15 cellular contexts compared by ENCODE assay signal in genomic region chr1:8274396-8274795, GRCh38. TPM values are rescaled to one million over a fixed set of nuclear protein-coding genes. Genes with fewer than 3 reads are reported as not detected.
DNase-seq lines count a peak whose midpoint lies in the region; TF ChIP-seq lines count a peak whose summit lies in the region.
"Had no signal": no experiment of that assay in that cellular context is flagged by ENCODE, and none has a peak within 500 bp of the region (broad histone marks: within the 10 kb centered on the region; RNA-seq: fewer than 3 reads in every experiment).

No MANE protein-coding gene starts in this region.

- intact Hi-C loops in prostate gland (cut with DNase I) = no loop called here
- intact Hi-C loops in spleen (cut with DNase I; ENCODE audit: low total_unique reads) = no loop called here
- intact Hi-C loops in vagina (cut with DNase I) = no loop called here

- H3K36me3 ChIP-seq in prostate gland (no peaks in the 10 kb centered on the region), spleen (no peaks in the 10 kb centered on the region), vagina (no peaks in the 10 kb centered on the region)

- peaks cover 3% of the 10 kb centered on the region for H3K9me3 Mint-ChIP-seq in mesothelial cell of epicardium

- DNase-seq in NCI-H510A (lab: John Stamatoyannopoulos, UW) (peak; percentile 25), NCI-H510A treated with DMSO at 0.1 percent for 48 hours (lab: John Stamatoyannopoulos, UW) (no peak), mesothelial cell of epicardium (ENCODE audit: low spot score in 2 of 2, unreplicated experiment in 2 of 2) (no peak), prostate gland (ENCODE audit: low spot score) (peak; percentile 50), spleen (no peak), vagina (ENCODE audit: extremely low spot score in 2 of 2) (no peak), NCI-H1105 (lab: John Stamatoyannopoulos, UW) (no peak)
- DNase-seq: GF-D8, GM23248, KG1, NCI-H1048, NCI-H345 had no signal

- peaks cover 19% of the 10 kb centered on the region for H3K4me1 Mint-ChIP-seq in mesothelial cell of epicardium

- peak overlapping the region; percentile 84 for H3K27ac Mint-ChIP-seq in mesothelial cell of epicardium

- no peak overlapping the region for H3K4me3 ChIP-seq in prostate gland
- H3K4me3 ChIP-seq in spleen = no peak overlapping the region
- no peak overlapping the region for H3K4me3 ChIP-seq in vagina
- H3K4me3 ChIP-seq: GM23248, SK-N-MC had no signal

- H3K27me3 ChIP-seq in prostate gland (replicated peaks; ENCODE audit: insufficient read depth) = no peaks in the 10 kb centered on the region
- peaks cover 0 to 5% (median 0%) of the 10 kb centered on the region in 7 donors for H3K27me3 ChIP-seq in spleen (replicated peaks in 1 of 7)
- no peaks in the 10 kb centered on the region for H3K27me3 ChIP-seq in vagina

- H3K4me1 ChIP-seq in prostate gland (replicated peaks) = no peaks in the 10 kb centered on the region
- H3K4me1 ChIP-seq in spleen = no peaks in the 10 kb centered on the region
- no peaks in the 10 kb centered on the region for H3K4me1 ChIP-seq in vagina

- H3K4me3 Mint-ChIP-seq in mesothelial cell of epicardium = no peak overlapping the region

- peaks cover 2% of the 10 kb centered on the region for H3K36me3 Mint-ChIP-seq in mesothelial cell of epicardium

- 40% methylated on average over 8 of the region's 8 CpGs for WGBS in prostate gland
- 64 to 72% (median 70%) methylated on average over 8 of the region's 8 CpGs for WGBS in spleen, 5 donors

- no peak for TF ChIP-seq POLR2A in prostate gland (IDR thresholded peaks at IDR 0.05)
- TF ChIP-seq POLR2A in spleen (IDR thresholded peaks at IDR 0.05) = no peak
- TF ChIP-seq POLR2A in vagina (IDR thresholded peaks at IDR 0.05) = no peak

- H3K9me3 ChIP-seq in prostate gland = no peaks in the 10 kb centered on the region
- H3K9me3 ChIP-seq in spleen = no peaks in the 10 kb centered on the region
- H3K9me3 ChIP-seq in vagina = no peaks in the 10 kb centered on the region

- H3K27ac ChIP-seq in VCaP = peak overlapping the region; percentile 40
- H3K27ac ChIP-seq in prostate gland = peak overlapping the region; percentile 13 to 59
- no peak overlapping the region for H3K27ac ChIP-seq in spleen
- no peak overlapping the region for H3K27ac ChIP-seq in vagina
- H3K27ac ChIP-seq: GM23248, HL-60, SK-N-MC had no signal

- no peaks in the 10 kb centered on the region for H3K27me3 Mint-ChIP-seq in mesothelial cell of epicardium (ENCODE audit: low read depth)

- TF ChIP-seq CTCF in VCaP (conservative IDR thresholded peaks at IDR 0.05) (no peak), mesothelial cell of epicardium (IDR thresholded peaks at IDR 0.05; ENCODE audit: unreplicated experiment) (no peak), prostate gland (IDR thresholded peaks at IDR 0.05) (no peak), spleen (IDR thresholded peaks at IDR 0.05 in 8 of 11, conservative IDR thresholded peaks at IDR 0.05 in 3 of 11) (no peak), vagina (IDR thresholded peaks at IDR 0.05) (no peak)

RNA-seq across cellular contexts. Expression of gene SLC45A1, which starts 43.5 kb away (rescaled TPM):
- 4.1 to 4.9 TPM (median 4.9 TPM) in 3 replicates for total RNA-seq in mesothelial cell of epicardium
- total RNA-seq in prostate gland = 1 to 10 TPM; 4.3 to 5.2 TPM
- total RNA-seq in spleen = 1 to 10 TPM; 2.2 to 3.3 (median 2.9) TPM
- polyA plus RNA-seq in spleen = 1 to 10 TPM; 1.3 to 2.9 (median 1.4) TPM
- 13.8 TPM for total RNA-seq in vagina

Comparison
In these comparisons a context has a peak if more than half of its experiments do, and no peak if none do; other contexts are left out.
1. DNase-seq: peak in NCI-H510A (single experiment) and prostate gland (single experiment); none in NCI-H510A treated with DMSO at 0.1 percent for 48 hours (single experiment), mesothelial cell of epicardium (0 of 2), spleen (single experiment), vagina (0 of 2) and NCI-H1105 (single experiment).
2. H3K27ac ChIP-seq: peak in VCaP (single experiment) and prostate gland (2 of 2); none in spleen (0 of 8) and vagina (single experiment).